ENCODE assay signal across 23 cellular contexts in genomic region chr10:105597297-105597696, GRCh38.
"Had no signal": no experiment of that assay in that cellular context is flagged by ENCODE, and none has a peak within 500 bp of the region (broad histone marks: within the 10 kb centered on the region; RNA-seq: fewer than 3 reads in every experiment).

No MANE protein-coding gene starts in this region.

- DNase-seq: effector CD4-positive, alpha-beta T cell; endodermal cell; erythroblast; foreskin melanocyte; head of caudate nucleus; kidney; left cardiac atrium; mammary epithelial cell; nucleus accumbens; ovary; right lobe of liver; stimulated activated CD4-positive, alpha-beta T cell treated with anti-CD3 and anti-CD28 coated beads, Interleukin-4, amount 100 ng/mL, for 24 hours; stimulated activated naive CD8-positive, alpha-beta T cell treated with anti-CD3 and anti-CD28 coated beads, Interleukin-15, amount 100 ng/mL, for 72 hours; testis; upper lobe of right lung had no signal

- H3K4me3 Mint-ChIP-seq: endodermal cell; natural killer cell treated with Interleukin-12 subunit alpha and Interleukin-12 subunit beta and Interleukin-15 and Interleukin-18, amount 100 ng/mL, for 72 hours; neural progenitor cell; stimulated activated memory B cell treated with anti-CD40 and anti-IgM and Interleukin-4, amounts not matched to agents 10 μg/mL and 1 μg/mL and 100 μg/mL, for 72 hours; stimulated activated naive CD8-positive, alpha-beta T cell treated with anti-CD3 and anti-CD28 coated beads, Interleukin-15, amount 100 ng/mL, for 72 hours had no signal

- H3K9me3 ChIP-seq: ovary, right lobe of liver, testis, upper lobe of right lung, vagina had no signal

- H3K36me3 Mint-ChIP-seq: stimulated activated memory B cell treated with anti-CD40 and anti-IgM and Interleukin-4, amounts not matched to agents 10 μg/mL and 1 μg/mL and 100 μg/mL, for 72 hours had no signal

- H3K27me3 ChIP-seq: hepatocyte, neural progenitor cell, ovary, right lobe of liver, testis, tibial nerve, upper lobe of right lung, vagina had no signal

- H3K36me3 ChIP-seq: neural progenitor cell, ovary, right lobe of liver, tibial nerve, upper lobe of right lung, vagina had no signal

- H3K9me3 Mint-ChIP-seq: endodermal cell had no signal

- H3K4me3 ChIP-seq: coronary artery, hepatocyte, neural progenitor cell, ovary, right lobe of liver, testis, tibial nerve, upper lobe of right lung, vagina had no signal

- H3K4me1 Mint-ChIP-seq: neural progenitor cell; stimulated activated memory B cell treated with anti-CD40 and anti-IgM and Interleukin-4, amounts not matched to agents 10 μg/mL and 1 μg/mL and 100 μg/mL, for 72 hours; stimulated activated naive CD8-positive, alpha-beta T cell treated with anti-CD3 and anti-CD28 coated beads, Interleukin-15, amount 100 ng/mL, for 72 hours had no signal

- H3K27me3 Mint-ChIP-seq: natural killer cell treated with Interleukin-12 subunit alpha and Interleukin-12 subunit beta and Interleukin-15 and Interleukin-18, amount 100 ng/mL, for 72 hours; progenitor cell of endocrine pancreas; stimulated activated memory B cell treated with anti-CD40 and anti-IgM and Interleukin-4, amounts not matched to agents 10 μg/mL and 1 μg/mL and 100 μg/mL, for 72 hours; stimulated activated naive CD8-positive, alpha-beta T cell treated with anti-CD3 and anti-CD28 coated beads, Interleukin-15, amount 100 ng/mL, for 72 hours had no signal

- H3K4me1 ChIP-seq: neural progenitor cell, right lobe of liver, testis, tibial nerve, upper lobe of right lung, vagina had no signal

- H3K27ac ChIP-seq: coronary artery, hepatocyte, neural progenitor cell, ovary, right lobe of liver, testis, tibial nerve, upper lobe of right lung, vagina had no signal

- H3K27ac Mint-ChIP-seq: endodermal cell; natural killer cell treated with Interleukin-12 subunit alpha and Interleukin-12 subunit beta and Interleukin-15 and Interleukin-18, amount 100 ng/mL, for 72 hours; neural progenitor cell; progenitor cell of endocrine pancreas; stimulated activated memory B cell treated with anti-CD40 and anti-IgM and Interleukin-4, amounts not matched to agents 10 μg/mL and 1 μg/mL and 100 μg/mL, for 72 hours; stimulated activated naive CD8-positive, alpha-beta T cell treated with anti-CD3 and anti-CD28 coated beads, Interleukin-15, amount 100 ng/mL, for 72 hours had no signal

- ATAC-seq: left cardiac atrium; natural killer cell treated with Interleukin-12 subunit alpha and Interleukin-12 subunit beta and Interleukin-15 and Interleukin-18, amount 100 ng/mL, for 72 hours; right lobe of liver; stimulated activated memory B cell treated with anti-CD40 and anti-IgM and Interleukin-4, amounts not matched to agents 10 μg/mL and 1 μg/mL and 100 μg/mL, for 72 hours; stimulated activated naive CD8-positive, alpha-beta T cell treated with anti-CD3 and anti-CD28 coated beads, Interleukin-15, amount 100 ng/mL, for 72 hours; upper lobe of right lung had no signal
